In genomic region chr7:74324499-74325229, GRCh38 we compare ENCODE assay signal across 1 cellular context.
TF ChIP-seq lines count a peak whose summit lies in the region.

No MANE protein-coding gene starts in this region.

TF ChIP-seq in SK-N-SH, 30 proteins besides CTCF, POLR2A, EP300 and RAD21 (continued from another document):
- TF ChIP-seq, protein P1, sequence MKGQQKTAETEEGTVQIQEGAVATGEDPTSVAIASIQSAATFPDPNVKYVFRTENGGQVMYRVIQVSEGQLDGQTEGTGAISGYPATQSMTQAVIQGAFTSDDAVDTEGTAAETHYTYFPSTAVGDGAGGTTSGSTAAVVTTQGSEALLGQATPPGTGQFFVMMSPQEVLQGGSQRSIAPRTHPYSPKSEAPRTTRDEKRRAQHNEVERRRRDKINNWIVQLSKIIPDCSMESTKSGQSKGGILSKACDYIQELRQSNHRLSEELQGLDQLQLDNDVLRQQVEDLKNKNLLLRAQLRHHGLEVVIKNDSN (IDR thresholded peaks at IDR 0.05; ENCODE audit: borderline replicate concordance, low read depth), result no peak
- no peak for TF ChIP-seq POLR2AphosphoS5 (IDR thresholded peaks at IDR 0.05; ENCODE audit: low read depth, low read length)
